14 cellular contexts compared by ENCODE assay signal in the genomic region with DNA sequence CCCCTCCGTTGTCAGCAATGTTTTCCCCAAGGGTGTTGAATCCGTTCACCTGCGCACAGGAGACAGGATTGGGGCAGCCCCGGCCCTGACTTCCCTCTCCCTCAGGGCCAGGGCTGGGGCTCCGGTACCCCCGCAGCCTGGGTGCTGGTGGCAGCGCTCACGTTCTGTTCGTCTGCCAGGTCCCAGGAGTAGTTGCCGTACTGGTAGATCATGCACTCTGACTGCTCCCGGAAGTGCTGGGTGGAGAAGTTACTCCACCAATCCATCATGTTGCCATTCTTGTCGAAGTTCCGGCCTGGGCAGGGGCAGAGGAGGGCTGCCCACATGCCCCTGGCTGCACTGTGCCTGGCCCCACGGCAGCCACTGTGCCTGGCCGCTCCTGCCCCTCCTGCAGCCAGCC. TPM values are rescaled to one million over a fixed set of nuclear protein-coding genes. Genes with fewer than 3 reads are reported as not detected.
DNase-seq lines count a peak whose midpoint lies in the region; ATAC-seq lines count a peak whose summit lies in the region.
"Had no signal": no experiment of that assay in that cellular context is flagged by ENCODE, and none has a peak within 500 bp of the region (broad histone marks: within the 10 kb centered on the region; RNA-seq: fewer than 3 reads in every experiment).

No MANE protein-coding gene starts in this region.

- peaks cover 2% of the 10 kb centered on the region; the same call in 1 of the 2 replicates for H3K36me3 ChIP-seq in H7 (replicated peaks; ENCODE audit: control insufficient read depth, insufficient read depth, low read length)
- peaks cover 0 to 16% (median 0%) of the 10 kb centered on the region in 3 experiments for H3K36me3 ChIP-seq in naive thymus-derived CD4-positive, alpha-beta T cell (ENCODE audit: control insufficient read depth in 2 of 3, insufficient read depth in 3 of 3, low read length in 3 of 3)

- peak; percentile 28 for ATAC-seq in naive thymus-derived CD4-positive, alpha-beta T cell
- no peak for ATAC-seq in HG02938 (IDR thresholded peaks at IDR 0.05; ENCODE audit: unreplicated experiment)

- H3K4me1 ChIP-seq in naive thymus-derived CD4-positive, alpha-beta T cell (ENCODE audit: control insufficient read depth in 2 of 2, insufficient read depth in 2 of 2, low read length in 2 of 2): peaks cover 3 to 7% of the 10 kb centered on the region in 2 donors

- intact Hi-C loops in naive thymus-derived CD4-positive, alpha-beta T cell (cut with micrococcal nuclease): no loop called here

- H3K27ac Mint-ChIP-seq in activated naive CD4-positive, alpha-beta T cell treated with anti-CD3 and anti-CD28 coated beads, Interleukin-2, amount 50 U/mL, for 24 hours: peak overlapping the region; percentile 30
- peak overlapping the region in 7 of 9 donors; percentile 40 to 88 (median 69) for H3K27ac Mint-ChIP-seq in naive thymus-derived CD4-positive, alpha-beta T cell

- no peaks in the 10 kb centered on the region for H3K27me3 Mint-ChIP-seq in activated naive CD4-positive, alpha-beta T cell treated with anti-CD3 and anti-CD28 coated beads, Interleukin-2, amount 50 U/mL, for 24 hours
- H3K27me3 Mint-ChIP-seq in naive thymus-derived CD4-positive, alpha-beta T cell: no peaks in the 10 kb centered on the region

- H3K36me3 Mint-ChIP-seq in activated naive CD4-positive, alpha-beta T cell treated with anti-CD3 and anti-CD28 coated beads, Interleukin-2, amount 50 U/mL, for 24 hours: no peaks in the 10 kb centered on the region
- H3K36me3 Mint-ChIP-seq in naive thymus-derived CD4-positive, alpha-beta T cell: no peaks in the 10 kb centered on the region

- no peaks in the 10 kb centered on the region for H3K9me3 Mint-ChIP-seq in activated naive CD4-positive, alpha-beta T cell treated with anti-CD3 and anti-CD28 coated beads, Interleukin-2, amount 50 U/mL, for 24 hours
- no peaks in the 10 kb centered on the region for H3K9me3 Mint-ChIP-seq in naive thymus-derived CD4-positive, alpha-beta T cell

- POLR2A ChIA-PET in naive thymus-derived CD4-positive, alpha-beta T cell (lab: Charles Lee): no interaction called here

- DNase-seq in NCI-H510A treated with DMSO at 0.1 percent for 48 hours (lab: John Stamatoyannopoulos, UW) (peak; percentile 30), NCI-H510A (lab: John Stamatoyannopoulos, UW) (no peak), H7 (peak; percentile 42), COR-L47 (lab: John Stamatoyannopoulos, UW) (no peak), GOT3 (lab: John Stamatoyannopoulos, UW) (no peak)
- DNase-seq in naive thymus-derived CD4-positive, alpha-beta T cell: peak in 3 of 9 donors; percentile 5 to 30 (median 18)
- DNase-seq: amniotic stem cell; DMS79 treated with DMSO at 0.1 percent for 48 hours; effector memory CD4-positive, alpha-beta T cell; glutamatergic neuron; NCI-H2171 treated with DMSO at 0.1 percent for 48 hours; stimulated activated CD4-positive, alpha-beta T cell treated with anti-CD3 and anti-CD28 coated beads, Interleukin-4, amount 100 ng/mL, for 4 hours had no signal

- no peaks in the 10 kb centered on the region for H3K27me3 ChIP-seq in H7 (ENCODE audit: control insufficient read depth, insufficient read depth, low read length)
- H3K27me3 ChIP-seq in naive thymus-derived CD4-positive, alpha-beta T cell (ENCODE audit: control insufficient read depth in 2 of 2, insufficient read depth in 2 of 2, low read length in 2 of 2): no peaks in the 10 kb centered on the region

- peak overlapping the region; percentile 49 for H3K4me3 Mint-ChIP-seq in activated naive CD4-positive, alpha-beta T cell treated with anti-CD3 and anti-CD28 coated beads, Interleukin-2, amount 50 U/mL, for 24 hours
- peak overlapping the region in 7 of 10 donors; percentile 34 to 76 (median 65) for H3K4me3 Mint-ChIP-seq in naive thymus-derived CD4-positive, alpha-beta T cell

- no peaks in the 10 kb centered on the region for H3K4me1 Mint-ChIP-seq in activated naive CD4-positive, alpha-beta T cell treated with anti-CD3 and anti-CD28 coated beads, Interleukin-2, amount 50 U/mL, for 24 hours
- H3K4me1 Mint-ChIP-seq in naive thymus-derived CD4-positive, alpha-beta T cell: peaks cover 0 to 11% (median 6%) of the 10 kb centered on the region in 7 donors

- CTCF ChIA-PET in naive thymus-derived CD4-positive, alpha-beta T cell (lab: Charles Lee): no interaction called here

- peak overlapping the region; percentile 48 for H3K27ac ChIP-seq in naive thymus-derived CD4-positive, alpha-beta T cell (ENCODE audit: low read depth, low read length)

- H3K9me3 ChIP-seq in naive thymus-derived CD4-positive, alpha-beta T cell (ENCODE audit: control insufficient read depth in 2 of 3, low read length in 3 of 3): no peaks in the 10 kb centered on the region

- no peak overlapping the region for H3K4me3 ChIP-seq in H7 (ENCODE audit: insufficient read depth, low read depth, low read length)
- H3K4me3 ChIP-seq in naive thymus-derived CD4-positive, alpha-beta T cell (ENCODE audit: low read length): no peak overlapping the region

RNA-seq across cellular contexts. Expression of a gene that starts 6.1 kb away (rescaled TPM):
- 62.9 and 83.5 TPM in 2 replicates for total RNA-seq in H7 (2014; rRNA removed; shearing (Covaris generic))
- 10 to 100 TPM; 12.3 to 37.0 (median 26.7) TPM for total RNA-seq in naive thymus-derived CD4-positive, alpha-beta T cell
- 10 to 100 TPM; 15.7 to 26.5 TPM for polyA plus RNA-seq in naive thymus-derived CD4-positive, alpha-beta T cell

RNA-seq across cellular contexts. Expression of a gene that starts 36.5 kb away (rescaled TPM):
- 0.07 and 0.55 TPM in 2 replicates for total RNA-seq in H7 (2014; rRNA removed; shearing (Covaris generic))
- total RNA-seq in naive thymus-derived CD4-positive, alpha-beta T cell: 100 to 1,000 TPM; 182 to 253 (median 204) TPM
- 10 to 100 TPM; 52.5 to 65.1 TPM for polyA plus RNA-seq in naive thymus-derived CD4-positive, alpha-beta T cell

RNA-seq across cellular contexts. Expression of a gene that starts 40.1 kb away (rescaled TPM):
- 1.3 and 3.0 TPM in 2 replicates for total RNA-seq in H7 (2014; rRNA removed; shearing (Covaris generic))
- total RNA-seq in naive thymus-derived CD4-positive, alpha-beta T cell: 1 to 10 TPM; 2.0 to 3.7 (median 2.5) TPM
- polyA plus RNA-seq in naive thymus-derived CD4-positive, alpha-beta T cell: 10 to 100 TPM; 12.5 to 20.5 TPM

Comparison
In these comparisons a context has a peak if more than half of its experiments do, and no peak if none do; other contexts are left out.
1. DNase-seq: peak in NCI-H510A treated with DMSO at 0.1 percent for 48 hours (single experiment) and H7 (single experiment); none in NCI-H510A (single experiment), COR-L47 (single experiment) and GOT3 (single experiment).
2. RNA of a gene that starts 36.5 kb away (total RNA-seq): 182 to 253 TPM in naive thymus-derived CD4-positive, alpha-beta T cell; 0.07 to 0.55 TPM in H7; every median in the first group is over 100 times any median in the second.